ENCODE assay signal across 1 cellular context in the genomic region with DNA sequence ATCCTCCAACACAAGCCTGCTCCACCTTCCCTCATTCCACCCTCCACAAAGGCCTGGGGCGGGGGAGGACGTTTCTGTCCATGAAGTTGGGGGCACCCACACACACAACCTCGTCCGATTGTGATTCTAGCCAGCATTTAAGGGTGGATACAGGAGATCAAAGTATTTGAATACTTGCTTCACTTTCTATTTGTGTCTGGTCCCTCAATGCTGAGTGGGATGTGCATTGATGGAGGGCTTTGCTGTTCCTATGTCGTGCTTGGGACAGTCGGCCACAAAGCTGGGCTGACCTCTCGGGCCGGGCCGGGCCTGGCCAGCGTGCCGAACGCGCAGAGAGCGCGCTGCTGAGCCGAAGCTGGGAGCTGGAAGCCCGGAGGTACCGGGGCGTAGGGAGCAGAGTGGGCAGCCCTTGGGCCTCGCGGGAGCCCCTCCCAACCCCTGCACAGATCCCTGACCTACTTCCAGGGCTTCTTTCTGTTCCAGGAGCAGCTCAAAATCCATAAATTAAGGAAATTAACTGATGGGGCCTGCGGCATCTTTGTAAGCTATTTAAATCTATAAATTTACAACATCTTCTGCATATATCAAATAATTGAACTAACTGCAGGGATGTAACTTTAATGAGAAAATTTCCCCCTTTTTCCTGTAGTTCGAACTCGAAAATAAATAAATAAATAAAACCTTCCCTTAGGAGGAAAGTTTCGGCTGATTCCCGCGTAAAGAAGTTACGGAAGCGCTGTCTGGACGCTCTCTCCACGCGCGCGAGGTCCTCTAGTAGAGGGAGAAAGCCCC.
TF ChIP-seq lines count a peak whose summit lies in the region.

No MANE protein-coding gene starts in this region.

TF ChIP-seq in endothelial cell of umbilical vein, 7 proteins besides CTCF, POLR2A, EP300 and RAD21 (continued from another document):
- TF ChIP-seq, protein P1, sequence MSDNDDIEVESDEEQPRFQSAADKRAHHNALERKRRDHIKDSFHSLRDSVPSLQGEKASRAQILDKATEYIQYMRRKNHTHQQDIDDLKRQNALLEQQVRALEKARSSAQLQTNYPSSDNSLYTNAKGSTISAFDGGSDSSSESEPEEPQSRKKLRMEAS (IDR thresholded peaks at IDR 0.05; ENCODE audit: insufficient read depth, insufficient read length) = no peak
- TF ChIP-seq GATA2 (IDR thresholded peaks at IDR 0.05; ENCODE audit: insufficient read depth, insufficient read length, low read depth, low read length) = no peak
- no peak for TF ChIP-seq MYC (IDR thresholded peaks at IDR 0.05; ENCODE audit: low read depth, low read length)
- TF ChIP-seq EZH2 (IDR thresholded peaks at IDR 0.05; ENCODE audit: borderline replicate concordance, low read depth, low read length, severe bottlenecking) = no peak
- no peak for TF ChIP-seq POLR2AphosphoS5 (IDR thresholded peaks at IDR 0.05; ENCODE audit: insufficient read depth, low read depth, low read length)
- no peak for TF ChIP-seq FOS (IDR thresholded peaks at IDR 0.05; ENCODE audit: borderline replicate concordance, insufficient read depth, low read length)
